Comparison of ENCODE assay signal across 8 cellular contexts in the genomic region with DNA sequence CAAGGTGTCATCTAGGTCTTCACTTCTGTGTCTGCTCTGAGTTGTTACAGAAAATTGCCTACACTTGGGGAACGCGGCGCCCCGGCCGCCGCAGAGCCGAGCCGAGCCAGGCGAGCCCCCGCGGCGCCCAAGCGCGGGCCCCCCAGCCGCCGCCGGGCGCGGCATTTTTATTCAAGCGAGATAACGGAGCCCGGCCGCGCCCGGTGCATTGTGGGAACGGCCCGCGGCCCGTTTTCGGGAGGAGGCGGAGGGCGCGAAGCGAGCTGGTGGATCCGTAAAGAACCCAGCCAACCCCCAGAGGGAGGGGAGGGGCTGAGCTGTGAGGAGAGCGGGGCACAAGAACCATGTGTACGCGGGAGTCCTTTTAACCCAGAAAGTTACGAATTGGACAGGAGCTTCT.
DNase-seq lines count a peak whose midpoint lies in the region; ATAC-seq and TF ChIP-seq lines count a peak whose summit lies in the region.

No MANE protein-coding gene starts in this region.

- 0 to 1% (median 1%) methylated on average over 39 of the region's 39 CpGs for WGBS in psoas muscle, 3 donors

- no peak overlapping the region for H3K27ac ChIP-seq in WERI-Rb-1
- H3K27ac ChIP-seq in psoas muscle = no peak overlapping the region

- TF ChIP-seq CTCF in WERI-Rb-1 (IDR thresholded peaks at IDR 0.05; ENCODE audit: low read depth, low read length) (no peak), psoas muscle (IDR thresholded peaks at IDR 0.05) (no peak)

- peak; percentile 35 for DNase-seq in activated CD4-positive, alpha-beta T cell treated with anti-CD3 and anti-CD28 coated beads for 48 hours
- no peak for DNase-seq in activated CD4-positive, alpha-beta T cell treated with anti-CD3 and anti-CD28 coated beads, Interleukin-2, amount 50 U/mL, for 4 hours
- DNase-seq in WERI-Rb-1 = peak; percentile 43
- DNase-seq in left ventricle myocardium superior = peak; percentile 67
- peak; percentile 22 to 66 for DNase-seq in psoas muscle
- no peak for DNase-seq in SKM-1 (lab: John Stamatoyannopoulos, UW; ENCODE audit: unreplicated experiment)
- DNase-seq in cerebellum (ENCODE audit: low spot score) = no peak

- H3K4me3 ChIP-seq in WERI-Rb-1 (ENCODE audit: low read depth, low read length) (peak overlapping the region; percentile 44), psoas muscle (peak overlapping the region; percentile 53)

- no peaks in the 10 kb centered on the region for H3K9me3 ChIP-seq in WERI-Rb-1 (ENCODE audit: severe bottlenecking)
- H3K9me3 ChIP-seq in psoas muscle = no peaks in the 10 kb centered on the region

- H3K4me1 ChIP-seq in psoas muscle = no peaks in the 10 kb centered on the region

- intact Hi-C loops in left ventricle myocardium superior (cut with micrococcal nuclease) (no loop called here), psoas muscle (cut with DNase I) (no loop called here)

- ATAC-seq in left ventricle myocardium superior (peak; percentile 64), psoas muscle (peak in 3 of 4 donors; percentile 42 to 65 (median 51)), HG02938 (IDR thresholded peaks at IDR 0.05; ENCODE audit: unreplicated experiment) (no peak)

- no peaks in the 10 kb centered on the region for H3K36me3 ChIP-seq in WERI-Rb-1
- no peaks in the 10 kb centered on the region for H3K36me3 ChIP-seq in psoas muscle (ENCODE audit: insufficient read depth in 1 of 2, low read depth in 1 of 2)

- H3K27me3 ChIP-seq in WERI-Rb-1 (ENCODE audit: insufficient read depth, low read depth, severe bottlenecking) = no peaks in the 10 kb centered on the region
- H3K27me3 ChIP-seq in psoas muscle (ENCODE audit: insufficient read depth in 3 of 3, low read length in 2 of 3) = no peaks in the 10 kb centered on the region

Comparison
In these comparisons a context has a peak if more than half of its experiments do, and no peak if none do; other contexts are left out.
1. DNase-seq: peak in activated CD4-positive, alpha-beta T cell treated with anti-CD3 and anti-CD28 coated beads for 48 hours (single experiment), WERI-Rb-1 (single experiment), left ventricle myocardium superior (single experiment) and psoas muscle (2 of 2); none in activated CD4-positive, alpha-beta T cell treated with anti-CD3 and anti-CD28 coated beads, Interleukin-2, amount 50 U/mL, for 4 hours (0 of 2), SKM-1 (single experiment) and cerebellum (single experiment).